Comparison of ENCODE assay signal across 13 cellular contexts in genomic region chr15:68589012-68589411, GRCh38. TPM values are rescaled to one million over a fixed set of nuclear protein-coding genes. Genes with fewer than 3 reads are reported as not detected.
"Had no signal": no experiment of that assay in that cellular context is flagged by ENCODE, and none has a peak within 500 bp of the region (broad histone marks: within the 10 kb centered on the region; RNA-seq: fewer than 3 reads in every experiment).

No MANE protein-coding gene starts in this region.

- ATAC-seq: activated CD4-positive, CD25-positive, alpha-beta regulatory T cell treated with anti-CD3 and anti-CD28 coated beads, Interleukin-2, amount 50 U/mL, for 24 hours; effector memory CD8-positive, alpha-beta T cell; lower lobe of right lung; stimulated activated memory B cell treated with anti-CD40 and anti-IgM and Interleukin-4, amounts not matched to agents 10 μg/mL and 1 μg/mL and 100 μg/mL, for 72 hours had no signal

- H3K27ac ChIP-seq: lower lobe of right lung, neural progenitor cell, SJCRH30 had no signal

- H3K9ac ChIP-seq: neural progenitor cell had no signal

- H3K9me3 Mint-ChIP-seq: activated naive CD8-positive, alpha-beta T cell treated with anti-CD3 and anti-CD28 coated beads, Interleukin-2, amount 10 ng/mL, durations not matched to agents 7 days and 5 days; effector memory CD8-positive, alpha-beta T cell; neural progenitor cell; stimulated activated memory B cell treated with anti-CD40 and anti-IgM and Interleukin-4, amounts not matched to agents 10 μg/mL and 1 μg/mL and 100 μg/mL, for 72 hours had no signal

- H3K9me3 ChIP-seq: lower lobe of right lung, ovary, SJCRH30 had no signal

- H3K4me3 ChIP-seq: lower lobe of right lung, neural progenitor cell, ovary, SJCRH30 had no signal

- H3K4me3 Mint-ChIP-seq: activated naive CD8-positive, alpha-beta T cell treated with anti-CD3 and anti-CD28 coated beads, Interleukin-2, amount 10 ng/mL, durations not matched to agents 7 days and 5 days; effector memory CD8-positive, alpha-beta T cell; neural progenitor cell; stimulated activated memory B cell treated with anti-CD40 and anti-IgM and Interleukin-4, amounts not matched to agents 10 μg/mL and 1 μg/mL and 100 μg/mL, for 72 hours had no signal

- H3K4me1 ChIP-seq: SJCRH30 had no signal

- H3K36me3 ChIP-seq: lower lobe of right lung, neural progenitor cell, ovary, SJCRH30 had no signal

- DNase-seq: activated CD4-positive, alpha-beta T cell treated with anti-CD3 and anti-CD28 coated beads, Interleukin-2, amount 50 U/mL, for 1 hour; activated CD8-positive, alpha-beta memory T cell treated with anti-CD3 and anti-CD28 coated beads for 24 hours; activated naive CD8-positive, alpha-beta T cell treated with anti-CD3 and anti-CD28 coated beads, Interleukin-2, amount 10 ng/mL, durations not matched to agents 7 days and 5 days; central memory CD4-positive, alpha-beta T cell; effector memory CD8-positive, alpha-beta T cell; left cardiac atrium; lower lobe of right lung; SJCRH30; SW 1271 had no signal

- H3K27me3 ChIP-seq: neural progenitor cell, ovary had no signal

- H3K36me3 Mint-ChIP-seq: activated naive CD8-positive, alpha-beta T cell treated with anti-CD3 and anti-CD28 coated beads, Interleukin-2, amount 10 ng/mL, durations not matched to agents 7 days and 5 days; neural progenitor cell; stimulated activated memory B cell treated with anti-CD40 and anti-IgM and Interleukin-4, amounts not matched to agents 10 μg/mL and 1 μg/mL and 100 μg/mL, for 72 hours had no signal

- H3K27ac Mint-ChIP-seq: activated naive CD8-positive, alpha-beta T cell treated with anti-CD3 and anti-CD28 coated beads, Interleukin-2, amount 10 ng/mL, durations not matched to agents 7 days and 5 days; effector memory CD8-positive, alpha-beta T cell; stimulated activated memory B cell treated with anti-CD40 and anti-IgM and Interleukin-4, amounts not matched to agents 10 μg/mL and 1 μg/mL and 100 μg/mL, for 72 hours had no signal

RNA-seq across cellular contexts. Expression of gene CORO2B, which starts 10.2 kb away (rescaled TPM):
- total RNA-seq: activated naive CD8-positive, alpha-beta T cell treated with anti-CD3 and anti-CD28 coated beads, Interleukin-2, amount 10 ng/mL, durations not matched to agents 7 days and 5 days; SJCRH30 had no signal
